9 cellular contexts compared by ENCODE assay signal in the genomic region with DNA sequence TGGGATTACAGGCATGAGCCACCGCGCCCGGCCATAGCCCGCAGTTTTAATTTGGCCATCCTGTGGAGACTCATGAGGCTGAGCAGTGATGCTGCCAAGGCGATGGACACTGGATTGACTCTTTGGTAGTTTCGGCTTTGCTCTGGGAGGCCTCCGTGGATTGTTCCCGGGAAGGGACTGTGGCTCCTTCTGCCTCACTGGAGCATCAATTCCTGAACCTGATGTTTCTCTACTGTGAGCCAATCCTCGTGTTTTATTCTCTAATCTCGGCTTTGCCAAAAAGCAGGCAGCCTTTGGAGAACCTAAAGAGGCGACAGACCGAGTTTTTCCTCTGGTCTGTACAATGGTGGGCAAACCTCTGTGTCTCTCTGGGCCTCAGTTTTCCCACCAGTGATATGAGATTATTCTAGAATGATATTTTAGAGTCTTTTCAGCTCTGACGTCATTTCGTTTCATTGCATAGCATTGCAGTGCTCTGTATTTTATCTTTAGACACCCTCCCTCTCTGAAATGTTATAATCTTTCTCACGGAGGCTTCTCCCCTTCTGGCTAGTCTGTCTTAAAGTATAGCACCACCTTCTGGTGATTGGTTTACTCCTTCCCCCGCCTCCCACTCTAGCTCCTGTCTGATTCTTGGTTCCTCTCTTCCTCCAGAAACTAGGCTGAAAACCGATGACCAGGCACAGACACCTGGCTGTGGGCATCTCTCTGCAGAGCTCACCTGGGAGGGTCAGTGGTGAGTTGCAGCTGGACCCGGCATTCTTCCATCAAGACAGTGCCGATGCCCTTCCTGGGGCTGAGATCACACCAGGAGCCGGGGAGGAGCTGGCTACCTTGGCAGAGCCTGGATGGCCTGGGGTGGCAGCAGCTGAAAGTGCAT.
DNase-seq lines count a peak whose midpoint lies in the region; ATAC-seq and TF ChIP-seq lines count a peak whose summit lies in the region.
"Had no signal": no experiment of that assay in that cellular context is flagged by ENCODE, and none has a peak within 500 bp of the region (broad histone marks: within the 10 kb centered on the region; RNA-seq: fewer than 3 reads in every experiment).

No MANE protein-coding gene starts in this region.

- H3K27me3 ChIP-seq in CD4-positive, CD25-positive, alpha-beta regulatory T cell (ENCODE audit: control insufficient read depth, insufficient read depth, low read length) = no peaks in the 10 kb centered on the region
- H3K27me3 ChIP-seq in adrenal gland = no peaks in the 10 kb centered on the region
- H3K27me3 ChIP-seq in suprapubic skin = no peaks in the 10 kb centered on the region

- peaks cover 0 to 2% (median 0%) of the 10 kb centered on the region in 7 donors for H3K9me3 Mint-ChIP-seq in CD4-positive, CD25-positive, alpha-beta regulatory T cell
- H3K9me3 Mint-ChIP-seq: activated naive CD8-positive, alpha-beta T cell treated with anti-CD3 and anti-CD28 coated beads, Interleukin-2, amount 10 ng/mL, durations not matched to agents 7 days and 5 days had no signal

- H3K4me1 Mint-ChIP-seq in CD4-positive, CD25-positive, alpha-beta regulatory T cell = no peaks in the 10 kb centered on the region

- H3K9me3 ChIP-seq in CD4-positive, CD25-positive, alpha-beta regulatory T cell (ENCODE audit: control insufficient read depth in 2 of 2, low read length in 2 of 2) = no peaks in the 10 kb centered on the region
- no peaks in the 10 kb centered on the region for H3K9me3 ChIP-seq in adrenal gland (replicated peaks in 1 of 3)
- H3K9me3 ChIP-seq in suprapubic skin = no peaks in the 10 kb centered on the region

- DNase-seq in CD4-positive, CD25-positive, alpha-beta regulatory T cell = peak in 2 of 3 donors; percentile 17 to 29
- no peak for DNase-seq in LNCaP clone FGC (ENCODE audit: low read depth)
- peak in 6 of 7 donors; percentile 31 to 68 (median 36) for DNase-seq in adrenal gland
- DNase-seq in kidney glomerular epithelial cell (lab: John Stamatoyannopoulos, UW) = peak; percentile 70
- no peak for DNase-seq in suprapubic skin (ENCODE audit: low spot score in 2 of 2)
- no peak for DNase-seq in HuH-7.5 (ENCODE audit: low spot score)
- no peak for DNase-seq in stimulated activated CD4-positive, alpha-beta T cell treated with anti-CD3 and anti-CD28 coated beads, Interleukin-4, amount 100 ng/mL, for 4 hours
- DNase-seq: activated naive CD8-positive, alpha-beta T cell treated with anti-CD3 and anti-CD28 coated beads, Interleukin-2, amount 10 ng/mL, durations not matched to agents 7 days and 5 days had no signal

- intact Hi-C loops in adrenal gland (cut with DNase I) = loop anchor here (2.0 to 10.0 kb wide), 4 partner anchors 223 to 644 kb away; partner anchors contain the start of gene MYCN (in 2 of the 2)

- no peak overlapping the region for H3K27ac ChIP-seq in CD4-positive, CD25-positive, alpha-beta regulatory T cell (ENCODE audit: insufficient read depth, low read length, poor library complexity, severe bottlenecking)
- H3K27ac ChIP-seq in adrenal gland (no peak overlapping the region), suprapubic skin (no peak overlapping the region)

- TF ChIP-seq CTCF in LNCaP clone FGC (IDR thresholded peaks at IDR 0.05; ENCODE audit: control insufficient read depth, extremely low read depth, insufficient read depth) = peak; percentile 68
- TF ChIP-seq CTCF in adrenal gland (IDR thresholded peaks at IDR 0.05) = peak; percentile 34 to 62 (median 50)
- peak in 1 of 2 donors; percentile 16 for TF ChIP-seq CTCF in suprapubic skin (IDR thresholded peaks at IDR 0.05)

- WGBS in adrenal gland, 4 donors = 61 to 62% (median 61%) methylated on average over 20 of the region's 20 CpGs
- 59% methylated on average over 20 of the region's 20 CpGs for WGBS in suprapubic skin

- peaks cover 4% of the 10 kb centered on the region for H3K27me3 Mint-ChIP-seq in CD4-positive, CD25-positive, alpha-beta regulatory T cell
- H3K27me3 Mint-ChIP-seq: activated naive CD8-positive, alpha-beta T cell treated with anti-CD3 and anti-CD28 coated beads, Interleukin-2, amount 10 ng/mL, durations not matched to agents 7 days and 5 days had no signal

- no peak for TF ChIP-seq POLR2A in adrenal gland (IDR thresholded peaks at IDR 0.05)
- no peak for TF ChIP-seq POLR2A in suprapubic skin (IDR thresholded peaks at IDR 0.05)

- no peaks in the 10 kb centered on the region for H3K36me3 Mint-ChIP-seq in CD4-positive, CD25-positive, alpha-beta regulatory T cell
- H3K36me3 Mint-ChIP-seq: activated naive CD8-positive, alpha-beta T cell treated with anti-CD3 and anti-CD28 coated beads, Interleukin-2, amount 10 ng/mL, durations not matched to agents 7 days and 5 days had no signal

- no peak overlapping the region for H3K4me3 Mint-ChIP-seq in CD4-positive, CD25-positive, alpha-beta regulatory T cell
- H3K4me3 Mint-ChIP-seq: activated naive CD8-positive, alpha-beta T cell treated with anti-CD3 and anti-CD28 coated beads, Interleukin-2, amount 10 ng/mL, durations not matched to agents 7 days and 5 days had no signal

- no peak overlapping the region for H3K4me3 ChIP-seq in CD4-positive, CD25-positive, alpha-beta regulatory T cell (ENCODE audit: low read depth, low read length)
- H3K4me3 ChIP-seq in LNCaP clone FGC (ENCODE audit: low read depth, low read length) (no peak overlapping the region), adrenal gland (no peak overlapping the region), suprapubic skin (no peak overlapping the region)

- H3K27ac Mint-ChIP-seq in CD4-positive, CD25-positive, alpha-beta regulatory T cell = no peak overlapping the region
- H3K27ac Mint-ChIP-seq: activated naive CD8-positive, alpha-beta T cell treated with anti-CD3 and anti-CD28 coated beads, Interleukin-2, amount 10 ng/mL, durations not matched to agents 7 days and 5 days had no signal

- ATAC-seq in CD4-positive, CD25-positive, alpha-beta regulatory T cell (ENCODE audit: low read depth in 2 of 2) = no peak
- ATAC-seq in GM18867 (IDR thresholded peaks at IDR 0.05; ENCODE audit: unreplicated experiment) = peak; percentile 77

- H3K36me3 ChIP-seq in CD4-positive, CD25-positive, alpha-beta regulatory T cell (ENCODE audit: control insufficient read depth, insufficient read depth, low read length) = no peaks in the 10 kb centered on the region
- no peaks in the 10 kb centered on the region for H3K36me3 ChIP-seq in adrenal gland (replicated peaks in 1 of 2)
- H3K36me3 ChIP-seq in suprapubic skin = no peaks in the 10 kb centered on the region

- H3K4me1 ChIP-seq in CD4-positive, CD25-positive, alpha-beta regulatory T cell (ENCODE audit: control insufficient read depth, insufficient read depth, low read length, poor library complexity, severe bottlenecking) = no peaks in the 10 kb centered on the region
- no peaks in the 10 kb centered on the region for H3K4me1 ChIP-seq in adrenal gland (replicated peaks in 1 of 2)
- peaks cover 5% of the 10 kb centered on the region for H3K4me1 ChIP-seq in suprapubic skin

- no peak for TF ChIP-seq EP300 in suprapubic skin (IDR thresholded peaks at IDR 0.05)

Comparison
In these comparisons a context has a peak if more than half of its experiments do, and no peak if none do; other contexts are left out.
1. DNase-seq: peak in CD4-positive, CD25-positive, alpha-beta regulatory T cell (2 of 3), adrenal gland (6 of 7) and kidney glomerular epithelial cell (single experiment); none in LNCaP clone FGC (single experiment), suprapubic skin (0 of 2), HuH-7.5 (single experiment) and stimulated activated CD4-positive, alpha-beta T cell treated with anti-CD3 and anti-CD28 coated beads, Interleukin-4, amount 100 ng/mL, for 4 hours (0 of 2).